ENCODE assay signal across 8 cellular contexts in the genomic region with DNA sequence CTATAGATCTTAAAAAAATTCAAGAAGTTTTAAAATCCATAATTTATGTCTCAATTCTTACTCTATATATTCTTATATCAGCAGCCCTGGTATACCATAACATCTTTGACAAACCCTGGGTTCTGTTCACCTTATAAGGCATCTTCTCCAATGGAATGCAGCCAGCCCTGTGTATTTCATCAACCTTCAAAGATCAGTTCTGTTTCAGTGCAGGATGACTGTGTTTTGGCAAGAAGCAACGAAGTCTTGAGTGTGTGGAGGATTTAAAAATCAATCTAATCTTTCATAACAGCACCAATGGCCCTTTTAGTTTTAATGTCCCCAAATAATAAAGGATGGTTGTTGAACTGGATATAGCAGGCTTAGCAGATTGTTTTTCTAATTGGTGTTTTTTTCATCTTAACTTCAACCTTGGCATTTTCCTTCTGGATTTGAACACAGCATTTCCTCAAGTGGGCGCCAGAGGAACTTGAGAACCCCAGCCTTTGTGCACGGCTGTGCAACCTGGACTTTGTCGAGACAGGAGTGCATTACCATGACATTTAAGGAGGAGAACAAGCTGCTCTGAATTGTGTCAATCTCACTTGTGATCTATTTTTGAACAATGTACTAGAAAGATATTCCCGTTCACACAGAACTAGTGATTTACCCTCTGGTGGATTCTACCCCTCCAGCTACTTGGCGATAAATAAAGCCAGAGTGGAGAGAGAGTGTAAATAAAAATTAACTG.
DNase-seq lines count a peak whose midpoint lies in the region; ATAC-seq and TF ChIP-seq lines count a peak whose summit lies in the region.

No MANE protein-coding gene starts in this region.

- H3K27me3 ChIP-seq in ascending aorta: no peaks in the 10 kb centered on the region

- peak overlapping the region; percentile 59; the same call in 1 of the 2 replicates for H3K27ac Mint-ChIP-seq in HFFc6
- H3K27ac Mint-ChIP-seq in effector memory CD8-positive, alpha-beta T cell: no peak overlapping the region

- H3K36me3 ChIP-seq in ascending aorta: no peaks in the 10 kb centered on the region

- DNase-seq in AG09309 (ENCODE audit: low read depth) (peak; percentile 17), HFFc6 (peak; percentile 57), ascending aorta (ENCODE audit: low spot score in 2 of 2) (no peak), iris pigment epithelial cell (ENCODE audit: low read depth) (peak; percentile 81), putamen (ENCODE audit: low spot score) (no peak)
- DNase-seq in effector memory CD8-positive, alpha-beta T cell: no peak
- DNase-seq in activated CD8-positive, alpha-beta memory T cell treated with anti-CD3 and anti-CD28 coated beads, Interleukin-2, amount 50 U/mL, for 48 hours: no peak

- H3K4me1 Mint-ChIP-seq in HFFc6 (ENCODE audit: low read depth): peaks cover 58% of the 10 kb centered on the region
- H3K4me1 Mint-ChIP-seq in effector memory CD8-positive, alpha-beta T cell (ENCODE audit: low read depth in 2 of 2): peaks cover 1 to 4% of the 10 kb centered on the region in 2 donors

- no peak overlapping the region for H3K27ac ChIP-seq in ascending aorta

- peaks cover 2% of the 10 kb centered on the region; the same call in 1 of the 2 replicates for H3K27me3 Mint-ChIP-seq in HFFc6 (ENCODE audit: insufficient read depth)
- peaks cover 40 to 47% of the 10 kb centered on the region in 2 donors for H3K27me3 Mint-ChIP-seq in effector memory CD8-positive, alpha-beta T cell

- H3K4me3 Mint-ChIP-seq in HFFc6: peak overlapping the region; percentile 62
- H3K4me3 Mint-ChIP-seq in effector memory CD8-positive, alpha-beta T cell: no peak overlapping the region

- peaks cover 0 to 12% of the 10 kb centered on the region in 2 donors for H3K4me1 ChIP-seq in ascending aorta

- H3K9me3 ChIP-seq in ascending aorta: no peaks in the 10 kb centered on the region

- H3K36me3 Mint-ChIP-seq in HFFc6 (ENCODE audit: low read depth): peaks cover 8% of the 10 kb centered on the region
- no peaks in the 10 kb centered on the region for H3K36me3 Mint-ChIP-seq in effector memory CD8-positive, alpha-beta T cell (ENCODE audit: insufficient read depth)

- intact Hi-C loops in ascending aorta (cut with DNase I): no loop called here

- TF ChIP-seq CTCF in AG09309 (IDR thresholded peaks at IDR 0.05; ENCODE audit: control insufficient read depth, insufficient read depth, low read depth, low read length, missing control alignments) (peak; percentile 71), HFFc6 (IDR thresholded peaks at IDR 0.05) (peak; percentile 81), ascending aorta (IDR thresholded peaks at IDR 0.05) (peak in 2 of 3 experiments; percentile 15 to 55)

- no peak for ATAC-seq in effector memory CD8-positive, alpha-beta T cell (replicated peaks)
- ATAC-seq in GM21529 (IDR thresholded peaks at IDR 0.05; ENCODE audit: unreplicated experiment): no peak

- H3K4me3 ChIP-seq in AG09309 (ENCODE audit: control insufficient read depth, low read depth, low read length) (no peak overlapping the region), ascending aorta (no peak overlapping the region)

- H3K9me3 Mint-ChIP-seq in HFFc6: peaks cover 8% of the 10 kb centered on the region; the same call in 1 of the 2 replicates
- H3K9me3 Mint-ChIP-seq in effector memory CD8-positive, alpha-beta T cell: peaks cover 0 to 2% of the 10 kb centered on the region in 2 donors

Comparison
In these comparisons a context has a peak if more than half of its experiments do, and no peak if none do; other contexts are left out.
1. DNase-seq: peak in AG09309 (single experiment), HFFc6 (single experiment) and iris pigment epithelial cell (single experiment); none in ascending aorta (0 of 2), effector memory CD8-positive, alpha-beta T cell (0 of 3), activated CD8-positive, alpha-beta memory T cell treated with anti-CD3 and anti-CD28 coated beads, Interleukin-2, amount 50 U/mL, for 48 hours (single experiment) and putamen (single experiment).
2. Peak in every context shown above with its lines, with median percentiles within 50 percentile points of each other: CTCF ChIP-seq.